In the genomic region with DNA sequence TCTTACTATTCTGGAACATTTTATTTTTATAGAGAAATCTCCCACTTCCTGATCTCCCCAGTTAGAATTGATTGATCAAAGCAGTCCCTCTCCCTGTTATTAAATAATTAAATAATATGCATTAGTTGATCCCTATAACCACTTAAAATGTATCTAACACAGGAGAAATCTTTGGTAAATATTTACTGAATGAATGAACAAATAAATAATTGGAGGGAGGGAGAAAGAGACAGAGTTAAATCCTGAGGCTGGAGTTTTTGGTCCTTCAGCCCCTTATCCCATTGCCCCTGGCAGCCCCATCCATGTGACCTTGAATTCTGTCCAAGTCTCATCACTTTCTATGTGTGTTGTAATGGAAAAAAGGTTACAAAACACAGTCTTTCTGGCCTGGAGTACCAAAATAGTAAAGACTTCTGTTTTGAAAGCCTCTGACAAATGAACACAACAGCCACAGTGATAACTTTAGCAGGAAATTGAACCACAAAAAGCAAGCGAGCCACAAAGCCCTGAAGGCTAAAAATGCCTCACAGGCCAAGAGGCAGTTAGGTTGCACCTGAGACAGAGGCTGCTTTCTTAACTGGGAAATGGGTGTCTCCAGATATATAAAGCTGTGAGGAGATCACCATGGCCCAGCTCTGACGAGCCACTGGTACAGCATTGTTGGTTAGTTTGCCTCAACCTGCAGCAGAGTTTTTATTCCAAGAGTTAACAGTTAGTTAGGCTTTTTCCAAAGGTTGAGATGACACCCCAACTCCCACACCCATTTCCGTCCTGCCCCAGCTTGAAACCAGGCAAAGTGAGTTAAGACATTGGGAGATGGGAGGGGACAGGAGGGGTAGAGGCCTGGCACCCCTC, we compare ENCODE assay signal across 8 cellular contexts. TPM values are rescaled to one million over a fixed set of nuclear protein-coding genes. Genes with fewer than 3 reads are reported as not detected.
DNase-seq lines count a peak whose midpoint lies in the region; ATAC-seq, FAIRE-seq and TF ChIP-seq lines count a peak whose summit lies in the region.

No MANE protein-coding gene starts in this region.

- peak overlapping the region; percentile 43 for H3K27ac Mint-ChIP-seq in Calu3 (ENCODE audit: unreplicated experiment)
- peak overlapping the region; percentile 81 for H3K27ac Mint-ChIP-seq in activated CD4-positive, alpha-beta memory T cell treated with anti-CD3 and anti-CD28 coated beads, Interleukin-2, amount 10 ng/mL, durations not matched to agents 7 days and 5 days

- no peaks in the 10 kb centered on the region for H3K9me3 Mint-ChIP-seq in Calu3 (ENCODE audit: low read depth, unreplicated experiment)
- H3K9me3 Mint-ChIP-seq in activated CD4-positive, alpha-beta memory T cell treated with anti-CD3 and anti-CD28 coated beads, Interleukin-2, amount 10 ng/mL, durations not matched to agents 7 days and 5 days: no peaks in the 10 kb centered on the region

- no peak for FAIRE-seq in H54 (lab: Jason Lieb, UNC)

- peaks cover 93% of the 10 kb centered on the region for H3K4me1 Mint-ChIP-seq in Calu3 (ENCODE audit: low read depth, unreplicated experiment)
- H3K4me1 Mint-ChIP-seq in activated CD4-positive, alpha-beta memory T cell treated with anti-CD3 and anti-CD28 coated beads, Interleukin-2, amount 10 ng/mL, durations not matched to agents 7 days and 5 days: peaks cover 72% of the 10 kb centered on the region

- DNase-seq in Calu3 (peak; percentile 9), lower lobe of right lung (no peak), H54 (ENCODE audit: insufficient read length, low spot score) (no peak), NCI-H187 treated with DMSO at 0.1 percent for 48 hours (lab: John Stamatoyannopoulos, UW) (no peak), NCI-H1092 treated with DMSO at 0.1 percent for 48 hours (lab: John Stamatoyannopoulos, UW) (no peak)
- peak; percentile 68 for DNase-seq in activated CD4-positive, alpha-beta memory T cell treated with anti-CD3 and anti-CD28 coated beads, Interleukin-2, amount 10 ng/mL, durations not matched to agents 7 days and 5 days

- H3K36me3 Mint-ChIP-seq in Calu3 (ENCODE audit: insufficient read depth, unreplicated experiment): peaks cover 21% of the 10 kb centered on the region
- no peaks in the 10 kb centered on the region for H3K36me3 Mint-ChIP-seq in activated CD4-positive, alpha-beta memory T cell treated with anti-CD3 and anti-CD28 coated beads, Interleukin-2, amount 10 ng/mL, durations not matched to agents 7 days and 5 days (ENCODE audit: low read depth)

- TF ChIP-seq CTCF in Calu3 (IDR thresholded peaks at IDR 0.05; ENCODE audit: unreplicated experiment) (no peak), lower lobe of right lung (IDR thresholded peaks at IDR 0.05) (no peak)

- H3K27ac ChIP-seq in lower lobe of right lung: peak overlapping the region; percentile 36

- BruUV-seq in Calu3 (replicated peaks; lab: Mats Ljungman, UMichigan): no TSS peak

- no peak overlapping the region for H3K4me3 ChIP-seq in lower lobe of right lung

- H3K36me3 ChIP-seq in lower lobe of right lung: no peaks in the 10 kb centered on the region

- H3K4me1 ChIP-seq in lower lobe of right lung: peaks cover 39% of the 10 kb centered on the region

- intact Hi-C loops in Calu3 (cut with micrococcal nuclease; ENCODE audit: unreplicated experiment): no loop called here
- intact Hi-C loops in lower lobe of right lung (cut with DNase I): no loop called here

- no peak for TF ChIP-seq POLR2A in H54 (IDR thresholded peaks at IDR 0.05; ENCODE audit: low read depth, low read length)

- H3K27me3 ChIP-seq in lower lobe of right lung (ENCODE audit: low read depth): no peaks in the 10 kb centered on the region

- peak; percentile 72 for ATAC-seq in GM19397 (IDR thresholded peaks at IDR 0.05; ENCODE audit: unreplicated experiment)
- ATAC-seq in HG03432 (IDR thresholded peaks at IDR 0.05; ENCODE audit: unreplicated experiment): peak; percentile 77
- ATAC-seq in lower lobe of right lung: peak in 1 of 2 donors; percentile 21

- H3K9me3 ChIP-seq in lower lobe of right lung: no peaks in the 10 kb centered on the region

- POLR2A ChIA-PET in activated CD4-positive, alpha-beta memory T cell treated with anti-CD3 and anti-CD28 coated beads, Interleukin-2, amount 10 ng/mL, durations not matched to agents 7 days and 5 days (lab: Charles Lee): interaction anchor here (0.7 to 1.8 kb wide), 4 partner anchors 12 to 217 kb away, joined by 3 to 8 read pairs (median 6); partner anchors contain the start of genes NT5E and SYNCRIP

- H3K4me3 Mint-ChIP-seq in Calu3 (ENCODE audit: low read depth, unreplicated experiment): no peak overlapping the region
- no peak overlapping the region for H3K4me3 Mint-ChIP-seq in activated CD4-positive, alpha-beta memory T cell treated with anti-CD3 and anti-CD28 coated beads, Interleukin-2, amount 10 ng/mL, durations not matched to agents 7 days and 5 days

- CTCF ChIA-PET in Calu3 (lab: Charles Lee): interaction anchor here (2.6 kb wide), 1 partner anchor 100 kb away, joined by 7 read pairs; no protein-coding TSS in a partner anchor
- CTCF ChIA-PET in activated CD4-positive, alpha-beta memory T cell treated with anti-CD3 and anti-CD28 coated beads, Interleukin-2, amount 10 ng/mL, durations not matched to agents 7 days and 5 days (lab: Charles Lee): interaction anchor here (0.5 to 6.2 kb wide), 2 partner anchors 21 to 130 kb away, joined by 4 to 35 read pairs; no protein-coding TSS in a partner anchor

- no peaks in the 10 kb centered on the region for H3K27me3 Mint-ChIP-seq in Calu3 (ENCODE audit: unreplicated experiment)
- H3K27me3 Mint-ChIP-seq in activated CD4-positive, alpha-beta memory T cell treated with anti-CD3 and anti-CD28 coated beads, Interleukin-2, amount 10 ng/mL, durations not matched to agents 7 days and 5 days: peaks cover 23% of the 10 kb centered on the region

RNA-seq across cellular contexts. Expression of gene NT5E, which starts 11.3 kb away (rescaled TPM):
- total RNA-seq in Calu3 (2022): 52.8 and 76.5 TPM in 2 replicates
- 1 to 10 TPM; 2.4 to 3.4 TPM for total RNA-seq in activated CD4-positive, alpha-beta memory T cell treated with anti-CD3 and anti-CD28 coated beads, Interleukin-2, amount 10 ng/mL, durations not matched to agents 7 days and 5 days
- total RNA-seq in lower lobe of right lung: 18.0 TPM

Comparison
In these comparisons a context has a peak if more than half of its experiments do, and no peak if none do; other contexts are left out.
1. DNase-seq: peak in Calu3 (single experiment) and activated CD4-positive, alpha-beta memory T cell treated with anti-CD3 and anti-CD28 coated beads, Interleukin-2, amount 10 ng/mL, durations not matched to agents 7 days and 5 days (single experiment); none in lower lobe of right lung (single experiment), H54 (single experiment), NCI-H187 treated with DMSO at 0.1 percent for 48 hours (single experiment) and NCI-H1092 treated with DMSO at 0.1 percent for 48 hours (single experiment).